In genomic region chr11:56855217-56855616, GRCh38 we compare ENCODE assay signal across 26 cellular contexts.
"Had no signal": no experiment of that assay in that cellular context is flagged by ENCODE, and none has a peak within 500 bp of the region (broad histone marks: within the 10 kb centered on the region; RNA-seq: fewer than 3 reads in every experiment).

No MANE protein-coding gene starts in this region.

- DNase-seq: activated B cell treated with CpG ODN at 0.5 μM for 24 hours; activated CD4-positive, alpha-beta T cell treated with anti-CD3 and anti-CD28 coated beads for 1 hour; activated CD4-positive, alpha-beta T cell treated with anti-CD3 and anti-CD28 coated beads, Interleukin-2, amount 10 ng/mL, durations not matched to agents 24 days and 14 days; activated CD4-positive, alpha-beta T cell treated with anti-CD3 and anti-CD28 coated beads, Interleukin-2, amount 50 U/mL, for 48 hours; activated CD8-positive, alpha-beta memory T cell treated with anti-CD3 and anti-CD28 coated beads, Interleukin-2, amount 10 ng/mL, durations not matched to agents 7 days and 5 days; activated effector memory CD4-positive, alpha-beta T cell treated with Interleukin-2 at 50 U/mL for 16 hours; activated naive CD4-positive, alpha-beta T cell; activated T-cell treated with anti-CD3 and anti-CD28 coated beads, Interleukin-2, amount 50 U/mL, for 24 hours; aorta; KG1; NCI-H1092; NCI-H1417 treated with DMSO at 0.1 percent for 48 hours; NCI-H1694; NCI-H2029; NCI-H510A treated with DMSO at 0.1 percent for 48 hours; NCI-H69; NK-92 treated with Interleukin-12 subunit alpha and Interleukin-12 subunit beta, amount 100 ng/mL, for 24 hours; OCI-M1; SIG-M5; T-helper 2 cell; T1000 had no signal

- H3K27ac Mint-ChIP-seq: activated B cell treated with CpG ODN at 0.5 μM for 24 hours; activated CD4-positive, alpha-beta T cell treated with anti-CD3 and anti-CD28 coated beads, Interleukin-2, amount 10 ng/mL, durations not matched to agents 24 days and 14 days; activated CD8-positive, alpha-beta memory T cell treated with anti-CD3 and anti-CD28 coated beads, Interleukin-2, amount 10 ng/mL, durations not matched to agents 7 days and 5 days; activated naive CD4-positive, alpha-beta T cell treated with anti-CD3 and anti-CD28 coated beads, Interleukin-2, amount 50 U/mL, for 24 hours; activated T-cell treated with anti-CD3 and anti-CD28 coated beads, Interleukin-2, amount 50 U/mL, for 24 hours; activated T-helper 1 cell treated with anti-CD3 and anti-CD28 coated beads, Interleukin-12 subunit alpha, Interleukin-12 subunit beta, Interleukin-2, Interleukin-4 antibody, amounts not matched to agents 30 ng/mL and 10 ng/mL and 1 ng/mL, durations not matched to agents 14 hours and 24 hours and 36 hours had no signal

- H3K4me3 Mint-ChIP-seq: activated B cell treated with CpG ODN at 0.5 μM for 24 hours; activated CD4-positive, alpha-beta T cell treated with anti-CD3 and anti-CD28 coated beads, Interleukin-2, amount 10 ng/mL, durations not matched to agents 24 days and 14 days; activated CD8-positive, alpha-beta memory T cell treated with anti-CD3 and anti-CD28 coated beads, Interleukin-2, amount 10 ng/mL, durations not matched to agents 7 days and 5 days; activated naive CD4-positive, alpha-beta T cell treated with anti-CD3 and anti-CD28 coated beads, Interleukin-2, amount 50 U/mL, for 24 hours; activated T-cell treated with anti-CD3 and anti-CD28 coated beads, Interleukin-2, amount 50 U/mL, for 24 hours; activated T-helper 1 cell treated with anti-CD3 and anti-CD28 coated beads, Interleukin-12 subunit alpha, Interleukin-12 subunit beta, Interleukin-2, Interleukin-4 antibody, amounts not matched to agents 30 ng/mL and 10 ng/mL and 1 ng/mL, durations not matched to agents 14 hours and 24 hours and 36 hours; central memory CD8-positive, alpha-beta T cell had no signal

- FAIRE-seq: RCC 7860, TTC549 had no signal

- H3K9me3 Mint-ChIP-seq: activated B cell treated with CpG ODN at 0.5 μM for 24 hours; activated CD4-positive, alpha-beta T cell treated with anti-CD3 and anti-CD28 coated beads, Interleukin-2, amount 10 ng/mL, durations not matched to agents 24 days and 14 days; activated naive CD4-positive, alpha-beta T cell treated with anti-CD3 and anti-CD28 coated beads, Interleukin-2, amount 50 U/mL, for 24 hours; activated T-cell treated with anti-CD3 and anti-CD28 coated beads, Interleukin-2, amount 50 U/mL, for 24 hours; activated T-helper 1 cell treated with anti-CD3 and anti-CD28 coated beads, Interleukin-12 subunit alpha, Interleukin-12 subunit beta, Interleukin-2, Interleukin-4 antibody, amounts not matched to agents 30 ng/mL and 10 ng/mL and 1 ng/mL, durations not matched to agents 14 hours and 24 hours and 36 hours had no signal

- H3K27me3 Mint-ChIP-seq: activated B cell treated with CpG ODN at 0.5 μM for 24 hours; activated CD4-positive, alpha-beta T cell treated with anti-CD3 and anti-CD28 coated beads, Interleukin-2, amount 10 ng/mL, durations not matched to agents 24 days and 14 days; activated CD8-positive, alpha-beta memory T cell treated with anti-CD3 and anti-CD28 coated beads, Interleukin-2, amount 10 ng/mL, durations not matched to agents 7 days and 5 days; activated T-cell treated with anti-CD3 and anti-CD28 coated beads, Interleukin-2, amount 50 U/mL, for 24 hours; central memory CD8-positive, alpha-beta T cell had no signal

- H3K36me3 Mint-ChIP-seq: activated CD8-positive, alpha-beta memory T cell treated with anti-CD3 and anti-CD28 coated beads, Interleukin-2, amount 10 ng/mL, durations not matched to agents 7 days and 5 days; activated naive CD4-positive, alpha-beta T cell treated with anti-CD3 and anti-CD28 coated beads, Interleukin-2, amount 50 U/mL, for 24 hours had no signal

- H3K4me1 Mint-ChIP-seq: activated B cell treated with CpG ODN at 0.5 μM for 24 hours; activated CD4-positive, alpha-beta T cell treated with anti-CD3 and anti-CD28 coated beads, Interleukin-2, amount 10 ng/mL, durations not matched to agents 24 days and 14 days; activated CD8-positive, alpha-beta memory T cell treated with anti-CD3 and anti-CD28 coated beads, Interleukin-2, amount 10 ng/mL, durations not matched to agents 7 days and 5 days; activated naive CD4-positive, alpha-beta T cell treated with anti-CD3 and anti-CD28 coated beads, Interleukin-2, amount 50 U/mL, for 24 hours; central memory CD8-positive, alpha-beta T cell had no signal

- ATAC-seq: activated CD8-positive, alpha-beta memory T cell treated with anti-CD3 and anti-CD28 coated beads, Interleukin-2, amount 10 ng/mL, durations not matched to agents 7 days and 5 days had no signal
